Comparison of ENCODE assay signal across 23 cellular contexts in the genomic region with DNA sequence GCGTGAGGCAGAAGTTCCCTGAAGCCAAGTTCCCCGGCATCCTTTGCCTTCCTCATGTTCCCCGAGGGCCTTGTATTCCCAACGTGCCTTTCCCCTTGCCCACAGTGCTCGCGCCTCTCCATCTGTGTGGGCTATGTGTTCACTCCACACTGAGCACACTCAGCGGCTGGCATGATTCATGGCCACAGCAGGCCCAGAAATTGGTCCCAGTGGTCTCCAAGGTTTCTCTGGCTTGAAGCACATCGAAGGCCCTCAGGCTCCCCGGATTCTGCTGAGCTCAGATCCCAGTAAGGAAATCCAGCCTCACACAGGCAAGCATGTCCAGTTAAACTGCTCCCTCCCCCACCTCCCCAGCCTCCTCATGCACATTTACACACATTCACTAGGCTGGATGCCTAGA.
"Had no signal": no experiment of that assay in that cellular context is flagged by ENCODE, and none has a peak within 500 bp of the region (broad histone marks: within the 10 kb centered on the region; RNA-seq: fewer than 3 reads in every experiment).

No MANE protein-coding gene starts in this region.

- H3K36me3 Mint-ChIP-seq: naive B cell, neural progenitor cell had no signal

- DNase-seq: activated CD4-positive, alpha-beta T cell treated with anti-CD3 and anti-CD28 coated beads for 4 hours; activated CD4-positive, alpha-beta T cell treated with anti-CD3 and anti-CD28 coated beads, Interleukin-2, amount 50 U/mL, for 48 hours; activated CD4-positive, CD25-positive, alpha-beta regulatory T cell; activated CD8-positive, alpha-beta memory T cell treated with anti-CD3 and anti-CD28 coated beads, Interleukin-2, amount 50 U/mL, for 48 hours; activated naive CD4-positive, alpha-beta T cell; activated T-cell treated with anti-CD3 and anti-CD28 coated beads, Interleukin-2, amount 50 U/mL, for 4 hours; adrenal gland; colonic mucosa; effector memory CD8-positive, alpha-beta T cell; head of caudate nucleus; left cardiac atrium; mesenchymal stem cell; mucosa of descending colon; naive B cell; ovary; stimulated activated CD4-positive, alpha-beta T cell treated with anti-CD3 and anti-CD28 coated beads, Interleukin-12 subunit alpha, Interleukin-12 subunit beta, amount 100 ng/mL, for 4 hours; stimulated activated naive CD8-positive, alpha-beta T cell treated with anti-CD3 and anti-CD28 coated beads, Interleukin-15, amount 100 ng/mL, for 72 hours had no signal

- H3K4me1 Mint-ChIP-seq: naive B cell; neural progenitor cell; stimulated activated naive CD8-positive, alpha-beta T cell treated with anti-CD3 and anti-CD28 coated beads, Interleukin-15, amount 100 ng/mL, for 72 hours had no signal

- ATAC-seq: activated T-cell treated with anti-CD3 and anti-CD28 coated beads, Interleukin-2, amount 50 U/mL, for 4 hours; effector memory CD8-positive, alpha-beta T cell; esophagus mucosa; gastroesophageal sphincter; left cardiac atrium; mucosa of descending colon; stimulated activated naive CD8-positive, alpha-beta T cell treated with anti-CD3 and anti-CD28 coated beads, Interleukin-15, amount 100 ng/mL, for 72 hours had no signal

- H3K4me3 Mint-ChIP-seq: activated naive CD8-positive, alpha-beta T cell; activated T-cell treated with anti-CD3 and anti-CD28 coated beads, Interleukin-2, amount 50 U/mL, for 4 hours; effector memory CD8-positive, alpha-beta T cell; naive B cell; neural progenitor cell; stimulated activated naive CD8-positive, alpha-beta T cell treated with anti-CD3 and anti-CD28 coated beads, Interleukin-15, amount 100 ng/mL, for 72 hours; T-helper 1 cell treated with Interleukin-12 subunit alpha and Interleukin-12 subunit beta and Interleukin-4 antibody, amounts not matched to agents 30 μg/mL and 1 μg/mL, for 36 hours had no signal

- H3K9me3 Mint-ChIP-seq: activated T-cell treated with anti-CD3 and anti-CD28 coated beads, Interleukin-2, amount 50 U/mL, for 4 hours; activated T-helper 2 cell treated with anti-CD3 and anti-CD28 coated beads, Interferon-gamma antibody, Interleukin-2, Interleukin-4, amounts not matched to agents 10 μg/mL and 5 μg/mL and 100 μg/mL, durations not matched to agents 14 hours and 24 hours and 36 hours; neural progenitor cell; stimulated activated naive CD8-positive, alpha-beta T cell treated with anti-CD3 and anti-CD28 coated beads, Interleukin-15, amount 100 ng/mL, for 72 hours; T-helper 1 cell treated with Interleukin-12 subunit alpha and Interleukin-12 subunit beta and Interleukin-4 antibody, amounts not matched to agents 30 μg/mL and 1 μg/mL, for 36 hours had no signal

- H3K27ac Mint-ChIP-seq: activated naive CD8-positive, alpha-beta T cell; activated T-helper 2 cell treated with anti-CD3 and anti-CD28 coated beads, Interferon-gamma antibody, Interleukin-2, Interleukin-4, amounts not matched to agents 10 μg/mL and 5 μg/mL and 100 μg/mL, durations not matched to agents 14 hours and 24 hours and 36 hours; effector memory CD8-positive, alpha-beta T cell; naive B cell; neural progenitor cell; stimulated activated naive CD8-positive, alpha-beta T cell treated with anti-CD3 and anti-CD28 coated beads, Interleukin-15, amount 100 ng/mL, for 72 hours; T-helper 1 cell treated with Interleukin-12 subunit alpha and Interleukin-12 subunit beta and Interleukin-4 antibody, amounts not matched to agents 30 μg/mL and 1 μg/mL, for 36 hours had no signal
